Comparison of ENCODE assay signal across 10 cellular contexts in the genomic region with DNA sequence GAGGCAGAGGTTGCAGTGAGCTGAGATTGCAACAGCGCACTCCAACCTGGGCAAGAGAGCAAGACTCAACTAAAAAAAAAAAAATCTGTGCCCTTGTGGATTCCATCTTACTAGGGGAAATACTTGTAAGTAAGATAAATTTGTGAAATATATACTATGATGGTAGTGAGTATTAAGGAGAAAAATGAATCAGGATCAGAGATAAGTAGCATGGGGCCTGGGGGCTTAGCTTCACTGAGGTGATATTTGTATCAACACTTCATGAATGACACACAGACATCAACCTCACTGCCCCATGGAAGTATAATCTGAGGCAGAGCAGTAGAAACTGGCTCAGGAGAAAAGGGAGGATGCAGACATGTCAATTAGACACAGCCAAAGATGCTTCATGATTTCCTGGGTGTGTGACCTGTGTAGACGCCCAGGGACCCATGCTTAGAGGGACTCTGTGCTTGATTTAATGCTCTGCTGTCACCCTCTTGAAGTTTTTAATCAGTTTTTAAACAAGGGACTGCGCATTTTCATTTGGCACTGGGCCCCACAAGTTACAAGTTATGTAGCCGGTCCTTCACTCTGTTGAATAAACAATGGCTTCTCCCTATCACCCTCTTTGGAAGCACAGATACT. TPM values are rescaled to one million over a fixed set of nuclear protein-coding genes. Genes with fewer than 3 reads are reported as not detected.
DNase-seq lines count a peak whose midpoint lies in the region; ATAC-seq, FAIRE-seq and TF ChIP-seq lines count a peak whose summit lies in the region.
"Had no signal": no experiment of that assay in that cellular context is flagged by ENCODE, and none has a peak within 500 bp of the region (broad histone marks: within the 10 kb centered on the region; RNA-seq: fewer than 3 reads in every experiment).

No MANE protein-coding gene starts in this region.

- CTCF ChIA-PET in A549 (lab: Yijun Ruan, JAX), result interaction anchor here (1.1 to 1.9 kb wide), 3 partner anchors 18 to 337 kb away, joined by 3 to 7 read pairs (median 3); no protein-coding TSS in a partner anchor

- H3K9me3 ChIP-seq in A549, result no peaks in the 10 kb centered on the region
- H3K9me3 ChIP-seq in lung (ENCODE audit: control insufficient read depth in 2 of 2, insufficient read depth in 1 of 2, low read length in 1 of 2), result no peaks in the 10 kb centered on the region

- no peak for DNase-seq in A549 (ENCODE audit: low read depth in 1 of 2, low spot score in 1 of 2)
- peak; percentile 5 for DNase-seq in activated T-cell treated with anti-CD3 and anti-CD28 coated beads, Interleukin-2, amount 50 U/mL, for 4 hours
- DNase-seq in lung (ENCODE audit: low spot score), result no peak
- no peak for DNase-seq in amniotic stem cell (lab: John Stamatoyannopoulos, UW)
- DNase-seq in mucosa of gallbladder (ENCODE audit: low spot score), result no peak
- DNase-seq in EL, result no peak
- DNase-seq: DMS153, NCI-H1436 treated with DMSO at 0.1 percent for 48 hours had no signal

- peaks cover 58% of the 10 kb centered on the region for H3K4me1 ChIP-seq in A549
- peaks cover 0 to 8% of the 10 kb centered on the region in 2 donors for H3K4me1 ChIP-seq in lung (ENCODE audit: control insufficient read depth in 2 of 2, insufficient read depth in 2 of 2, low read length in 2 of 2)

- H3K4me3 Mint-ChIP-seq in activated T-cell treated with anti-CD3 and anti-CD28 coated beads, Interleukin-2, amount 50 U/mL, for 4 hours, result peak overlapping the region; percentile 45

- TF ChIP-seq RAD21 in A549 (conservative IDR thresholded peaks at IDR 0.05 in 1 of 2, IDR thresholded peaks at IDR 0.05 in 1 of 2), result no peak

- H3K4me3 ChIP-seq in A549, result no peak overlapping the region
- H3K4me3 ChIP-seq in lung, result no peak overlapping the region

- TF ChIP-seq CTCF in A549 (IDR thresholded peaks at IDR 0.05), result no peak
- no peak for TF ChIP-seq CTCF in lung (IDR thresholded peaks at IDR 0.05; ENCODE audit: control extremely low read depth, extremely low read depth)

- ATAC-seq in A549 (no peak), GM21723 (IDR thresholded peaks at IDR 0.05; ENCODE audit: unreplicated experiment) (peak; percentile 4), lung (ENCODE audit: insufficient read depth, low FRiP score) (no peak), HG02610 (IDR thresholded peaks at IDR 0.05; ENCODE audit: unreplicated experiment) (no peak)
- peak; percentile 35 to 53 for ATAC-seq in activated T-cell treated with anti-CD3 and anti-CD28 coated beads, Interleukin-2, amount 50 U/mL, for 4 hours

- H3K27me3 Mint-ChIP-seq in activated T-cell treated with anti-CD3 and anti-CD28 coated beads, Interleukin-2, amount 50 U/mL, for 4 hours (ENCODE audit: low read depth), result no peaks in the 10 kb centered on the region

- TF ChIP-seq EP300 in A549 (IDR thresholded peaks at IDR 0.05), result no peak

- no peaks in the 10 kb centered on the region for H3K27me3 ChIP-seq in lung (ENCODE audit: control insufficient read depth, insufficient read depth)

- H3K4me2 ChIP-seq in A549, result peak overlapping the region; percentile 70

- H3K9me3 Mint-ChIP-seq in activated T-cell treated with anti-CD3 and anti-CD28 coated beads, Interleukin-2, amount 50 U/mL, for 4 hours, result no peaks in the 10 kb centered on the region

- H3K36me3 Mint-ChIP-seq in activated T-cell treated with anti-CD3 and anti-CD28 coated beads, Interleukin-2, amount 50 U/mL, for 4 hours (ENCODE audit: insufficient read depth), result no peaks in the 10 kb centered on the region

- POLR2A ChIA-PET in A549 (lab: Yijun Ruan, JAX), result no interaction called here

- WGBS in A549 (ENCODE audit: missing lambda C conversion rate), result 66% methylated on average over 4 of the region's 4 CpGs
- 41 to 48% methylated on average over 4 of the region's 4 CpGs for WGBS in lung, 2 donors

- H3K4me1 Mint-ChIP-seq in activated T-cell treated with anti-CD3 and anti-CD28 coated beads, Interleukin-2, amount 50 U/mL, for 4 hours (ENCODE audit: low read depth), result peaks cover 37% of the 10 kb centered on the region

- H3K36me3 ChIP-seq in lung (ENCODE audit: control insufficient read depth in 2 of 2, insufficient read depth in 2 of 2, low read length in 2 of 2), result no peaks in the 10 kb centered on the region

- no peak for TF ChIP-seq POLR2A in A549 (IDR thresholded peaks at IDR 0.05; ENCODE audit: low read length)

- H3K27ac ChIP-seq in A549, result peak overlapping the region; percentile 71 to 74
- peak overlapping the region; percentile 18 to 93 for H3K27ac ChIP-seq in lung (ENCODE audit: low read depth in 1 of 2, low read length in 1 of 2)

- FAIRE-seq in A549 (lab: Jason Lieb, UNC), result peak; percentile 28

TF ChIP-seq in A549, 52 proteins besides CTCF, POLR2A, EP300 and RAD21:
- TF ChIP-seq MYC (IDR thresholded peaks at IDR 0.05; ENCODE audit: borderline replicate concordance, low read length) (0 out of 2 replicates have a peak, but pooled peaks have one; percentile 10), NFE2L2 (conservative IDR thresholded peaks at IDR 0.05; ENCODE audit: low read length) (no peak), PBX3 (IDR thresholded peaks at IDR 0.05) (no peak), HOXB13 (CRISPR knock-in tag; IDR thresholded peaks at IDR 0.05; ENCODE audit: low read depth) (no peak), FOSB (CRISPR knock-in tag; IDR thresholded peaks at IDR 0.05) (no peak), ATOH8 (CRISPR knock-in tag; IDR thresholded peaks at IDR 0.05; ENCODE audit: low read depth) (no peak)

RNA-seq across cellular contexts. Expression of gene TMEM230, which starts 35.0 kb away (rescaled TPM):
- polyA plus RNA-seq in A549 (2011; rRNA removed), result 276 and 284 TPM in 2 replicates
- 99.5 and 123 TPM in 2 replicates for polyA plus RNA-seq in A549 (2012; cell fraction: cytosol; rRNA removed)
- 27.3 and 47.4 TPM in 2 replicates for polyA plus RNA-seq in A549 (2012; cell fraction: nucleus; rRNA removed)
- polyA plus RNA-seq in A549 (2017; fragmentation: RNase III; extraction: RNeasy Plus Mini Kit Qiagen cat#74134 plus additional on column Dnase treatment), result 99.9 to 106 TPM (median 105 TPM) in 3 replicates
- 67.7 and 90.9 TPM in 2 replicates for polyA minus RNA-seq in A549 (2011; rRNA and poly(A)+ RNA removed)
- 10 to 100 TPM; 54.0 to 63.6 (median 59.7) TPM for total RNA-seq in activated T-cell treated with anti-CD3 and anti-CD28 coated beads, Interleukin-2, amount 50 U/mL, for 4 hours
- total RNA-seq in lung, result 10 to 100 TPM; 89.2 to 93.8 TPM
- 100 to 1,000 TPM in 1 of 2 donors, 10 to 100 TPM in 1; 88.3 to 160 TPM for polyA plus RNA-seq in lung
- total RNA-seq in mucosa of gallbladder, result 107 TPM

RNA-seq across cellular contexts. Expression of gene PCNA, which starts 41.9 kb away (rescaled TPM):
- 388 and 450 TPM in 2 replicates for polyA plus RNA-seq in A549 (2011; rRNA removed)
- polyA plus RNA-seq in A549 (2012; cell fraction: cytosol; rRNA removed), result 552 and 561 TPM in 2 replicates
- 882 and 940 TPM in 2 replicates for polyA plus RNA-seq in A549 (2012; cell fraction: nucleus; rRNA removed)
- 431 to 445 TPM (median 440 TPM) in 3 replicates for polyA plus RNA-seq in A549 (2017; fragmentation: RNase III; extraction: RNeasy Plus Mini Kit Qiagen cat#74134 plus additional on column Dnase treatment)
- 260 and 279 TPM in 2 replicates for polyA minus RNA-seq in A549 (2011; rRNA and poly(A)+ RNA removed)
- 100 to 1,000 TPM; 368 to 469 (median 411) TPM for total RNA-seq in activated T-cell treated with anti-CD3 and anti-CD28 coated beads, Interleukin-2, amount 50 U/mL, for 4 hours
- 10 to 100 TPM; 47.9 to 50.0 TPM for total RNA-seq in lung
- polyA plus RNA-seq in lung, result 10 to 100 TPM; 67.3 to 74.1 TPM
- 43.9 TPM for total RNA-seq in mucosa of gallbladder

RNA-seq across cellular contexts. Expression of gene CDS2, which starts 48.9 kb away (rescaled TPM):
- polyA plus RNA-seq in A549 (2011; rRNA removed) (106 and 128 TPM in 2 replicates), A549 (2017; fragmentation: RNase III; extraction: RNeasy Plus Mini Kit Qiagen cat#74134 plus additional on column Dnase treatment) (34.0 to 44.0 TPM (median 37.4 TPM) in 3 replicates), lung (10 to 100 TPM; 15.7 to 34.6 TPM)
- polyA plus RNA-seq in A549 (2012; cell fraction: cytosol; rRNA removed), result 26.2 and 34.1 TPM in 2 replicates
- polyA plus RNA-seq in A549 (2012; cell fraction: nucleus; rRNA removed), result 13.9 and 27.4 TPM in 2 replicates
- polyA minus RNA-seq in A549 (2011; rRNA and poly(A)+ RNA removed), result 100 TPM in 2 replicates
- 10 to 100 TPM; 31.3 to 37.6 (median 35.3) TPM for total RNA-seq in activated T-cell treated with anti-CD3 and anti-CD28 coated beads, Interleukin-2, amount 50 U/mL, for 4 hours
- total RNA-seq in lung (10 to 100 TPM; 39.4 to 50.8 TPM), mucosa of gallbladder (53.0 TPM)

Comparison
In these comparisons a context has a peak if more than half of its experiments do, and no peak if none do; other contexts are left out.
1. ATAC-seq: peak in GM21723 (single experiment) and activated T-cell treated with anti-CD3 and anti-CD28 coated beads, Interleukin-2, amount 50 U/mL, for 4 hours (2 of 2); none in A549 (0 of 2), lung (single experiment) and HG02610 (single experiment).